ENCODE assay signal across 1 cellular context in the genomic region with DNA sequence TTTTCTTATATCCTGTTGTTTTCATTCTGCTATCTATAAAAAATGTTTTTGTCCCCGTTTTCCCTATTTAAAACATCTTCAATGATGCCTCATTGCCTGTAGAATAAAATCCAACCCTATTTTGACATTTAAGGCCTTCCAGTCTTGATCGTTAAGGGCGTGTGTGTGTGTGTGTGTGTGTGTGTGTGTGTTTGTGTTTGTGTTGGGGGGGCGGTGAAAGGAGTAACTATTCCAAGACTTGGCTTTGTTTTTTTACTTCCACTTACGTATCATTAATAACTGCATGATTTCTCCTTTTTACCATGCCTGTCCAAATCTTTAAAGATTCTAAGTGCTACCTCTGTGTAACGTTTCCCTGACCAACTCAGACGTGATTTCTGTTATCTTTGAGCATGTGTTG.
TF ChIP-seq lines count a peak whose summit lies in the region.

No MANE protein-coding gene starts in this region.

TF ChIP-seq in HCT116, 20 proteins besides CTCF, POLR2A, EP300 and RAD21 (continued from another document):
- no peak for TF ChIP-seq SRF (IDR thresholded peaks at IDR 0.05; ENCODE audit: low read depth)
- TF ChIP-seq CEBPB (IDR thresholded peaks at IDR 0.05; ENCODE audit: low read depth): no peak
- TF ChIP-seq FOSL1 (IDR thresholded peaks at IDR 0.05; ENCODE audit: low read depth): no peak
- no peak for TF ChIP-seq POLR2AphosphoS5 (IDR thresholded peaks at IDR 0.05; ENCODE audit: low read depth, low read length)
- no peak for TF ChIP-seq CBX3 (IDR thresholded peaks at IDR 0.05; ENCODE audit: low read depth)
- no peak for TF ChIP-seq ELF1 (IDR thresholded peaks at IDR 0.05; ENCODE audit: borderline replicate concordance, low read depth)
- TF ChIP-seq, protein P1, sequence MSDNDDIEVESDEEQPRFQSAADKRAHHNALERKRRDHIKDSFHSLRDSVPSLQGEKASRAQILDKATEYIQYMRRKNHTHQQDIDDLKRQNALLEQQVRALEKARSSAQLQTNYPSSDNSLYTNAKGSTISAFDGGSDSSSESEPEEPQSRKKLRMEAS (IDR thresholded peaks at IDR 0.05): no peak
- TF ChIP-seq YY1 (IDR thresholded peaks at IDR 0.05; ENCODE audit: extremely low read depth, insufficient replicate concordance, low read depth, low read length): no peak
- no peak for TF ChIP-seq ZNF274 (IDR thresholded peaks at IDR 0.05; ENCODE audit: low read depth, low read length)
